In the genomic region with DNA sequence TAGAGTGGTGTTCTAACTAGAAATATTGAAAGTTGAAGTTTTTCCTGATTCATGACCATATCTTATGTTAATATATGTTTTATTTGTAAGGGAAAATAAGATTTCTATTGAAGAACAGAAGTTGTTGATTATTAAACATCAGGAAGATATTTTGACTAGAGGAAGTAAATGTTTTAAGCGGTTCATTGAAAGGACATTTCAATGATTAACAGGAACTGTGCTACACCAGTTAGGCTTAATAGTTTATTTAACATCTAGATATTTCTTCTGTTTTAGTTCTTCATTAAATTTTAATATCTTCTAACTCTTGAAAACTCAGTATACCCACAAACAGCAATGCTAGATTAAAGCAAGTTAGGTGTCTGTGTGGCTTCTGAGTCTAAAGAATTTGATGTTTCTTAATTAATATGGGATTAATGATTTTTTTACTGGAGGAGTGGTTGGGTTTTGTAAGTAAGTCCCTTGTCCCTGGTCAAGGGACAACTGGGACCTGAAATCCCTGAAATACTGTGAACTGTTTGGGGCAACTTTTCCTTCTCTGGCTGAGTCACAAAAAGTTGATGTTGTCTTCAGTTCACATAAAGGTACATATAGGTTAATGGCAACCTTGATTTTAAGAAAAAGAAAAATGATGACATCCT, we compare ENCODE assay signal across 14 cellular contexts.
"Had no signal": no experiment of that assay in that cellular context is flagged by ENCODE, and none has a peak within 500 bp of the region (broad histone marks: within the 10 kb centered on the region; RNA-seq: fewer than 3 reads in every experiment).

No MANE protein-coding gene starts in this region.

- H3K9me3 Mint-ChIP-seq: activated CD4-positive, alpha-beta memory T cell treated with anti-CD3 and anti-CD28 coated beads, Interleukin-2, amount 10 ng/mL, durations not matched to agents 7 days and 5 days; activated T-cell treated with anti-CD3 and anti-CD28 coated beads, Interleukin-2, amount 50 U/mL, for 4 hours; neural crest cell; WTC11 had no signal

- ATAC-seq: activated T-cell treated with anti-CD3 and anti-CD28 coated beads, Interleukin-2, amount 50 U/mL, for 4 hours; WTC11 had no signal

- H3K4me3 Mint-ChIP-seq: activated CD4-positive, alpha-beta memory T cell treated with anti-CD3 and anti-CD28 coated beads, Interleukin-2, amount 10 ng/mL, durations not matched to agents 7 days and 5 days; activated T-cell treated with anti-CD3 and anti-CD28 coated beads, Interleukin-2, amount 50 U/mL, for 4 hours; neural crest cell; WTC11 had no signal

- FAIRE-seq: urothelium cell line had no signal

- DNase-seq: activated CD4-positive, alpha-beta memory T cell treated with anti-CD3 and anti-CD28 coated beads, Interleukin-2, amount 10 ng/mL, durations not matched to agents 7 days and 5 days; activated CD4-positive, alpha-beta T cell treated with anti-CD3 and anti-CD28 coated beads for 4 hours; activated effector memory CD4-positive, alpha-beta T cell treated with Interleukin-2 at 50 U/mL for 16 hours; activated naive CD4-positive, alpha-beta T cell treated with anti-CD3 and anti-CD28 coated beads, Interleukin-2, amount 50 U/mL, for 16 hours; activated T-cell treated with anti-CD3 and anti-CD28 coated beads, Interleukin-2, amount 50 U/mL, for 4 hours; glutamatergic neuron; hypothalamus; midbrain; stimulated activated CD4-positive, alpha-beta T cell treated with anti-CD3 and anti-CD28 coated beads, Interleukin-12 subunit alpha, Interleukin-12 subunit beta, amount 100 ng/mL, for 4 hours; stimulated activated CD4-positive, alpha-beta T cell treated with anti-CD3 and anti-CD28 coated beads, Interleukin-2, amount 100 ng/mL, for 24 hours; T-helper 2 cell had no signal

- H3K27ac Mint-ChIP-seq: activated CD4-positive, alpha-beta memory T cell treated with anti-CD3 and anti-CD28 coated beads, Interleukin-2, amount 10 ng/mL, durations not matched to agents 7 days and 5 days; WTC11 had no signal
